ENCODE assay signal across 8 cellular contexts in the genomic region with DNA sequence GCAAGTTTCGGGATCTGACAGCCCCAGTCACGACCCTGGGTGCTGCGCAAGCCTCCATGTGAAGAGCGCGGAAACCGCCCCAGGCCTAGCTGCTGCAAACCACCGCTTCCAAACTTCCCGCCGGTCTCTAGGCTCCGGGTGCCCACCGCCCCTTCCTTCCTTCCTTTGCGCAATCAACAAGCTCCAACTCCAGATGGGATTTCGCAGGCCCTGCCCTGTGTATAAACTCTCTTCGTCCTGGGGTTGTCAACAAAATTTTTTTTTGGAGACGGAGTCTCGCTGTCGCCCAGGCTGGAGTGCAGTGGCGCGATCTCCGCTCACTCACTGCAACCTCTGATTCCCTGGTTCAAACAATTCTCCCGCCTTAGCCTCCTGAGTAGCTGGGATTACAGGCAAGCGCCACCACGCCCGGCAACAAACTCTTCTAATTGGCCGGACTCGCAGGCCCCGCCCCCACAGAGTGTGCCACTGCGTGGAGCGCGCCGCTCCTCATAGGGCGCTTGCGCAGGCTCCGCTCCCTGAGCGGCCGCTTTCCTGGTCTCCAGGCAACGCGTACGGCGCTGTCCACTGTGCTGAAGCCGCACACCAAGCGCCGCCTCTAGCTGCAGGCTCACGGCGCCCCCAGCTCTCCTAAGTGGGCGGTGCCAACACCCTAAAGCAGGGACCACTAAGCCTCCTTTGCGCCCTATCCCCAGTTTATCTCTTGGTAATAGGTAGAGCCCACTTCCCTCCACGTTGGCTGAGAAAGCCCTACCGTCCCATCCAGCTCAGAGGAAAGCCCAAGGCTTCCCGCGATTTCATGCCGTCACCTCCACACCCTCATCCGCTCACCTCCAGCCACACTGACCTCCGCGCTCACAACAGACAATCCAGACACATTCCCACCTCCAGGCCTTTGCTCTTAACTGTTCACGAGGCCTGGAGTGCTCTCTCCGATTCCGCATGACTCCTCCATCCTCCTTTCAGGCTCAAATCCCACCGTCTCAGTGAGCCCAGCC. TPM values are rescaled to one million over a fixed set of nuclear protein-coding genes. Genes with fewer than 3 reads are reported as not detected.
DNase-seq lines count a peak whose midpoint lies in the region; ATAC-seq and TF ChIP-seq lines count a peak whose summit lies in the region.

No MANE protein-coding gene starts in this region.

- TF ChIP-seq CTCF in WI38 (IDR thresholded peaks at IDR 0.05; ENCODE audit: low read depth, low read length) (no peak), smooth muscle cell (IDR thresholded peaks at IDR 0.05; ENCODE audit: borderline replicate concordance, insufficient read depth, poor library complexity, severe bottlenecking) (no peak)

- peak overlapping the region; percentile 88 for H3K4me2 ChIP-seq in smooth muscle cell

- in situ Hi-C loops in T47D (cut with HindIII; ENCODE audit: low pct_unique_long_range_greater_than_20kb, low sequenced_read_pairs), result no loop called here

- H3K79me2 ChIP-seq in smooth muscle cell (ENCODE audit: low read depth), result no peaks in the 10 kb centered on the region

- DNase-seq in GDM1 (lab: John Stamatoyannopoulos, UW), result peak; percentile 91
- peak; percentile 97 for DNase-seq in NCI-H2196 (lab: John Stamatoyannopoulos, UW; ENCODE audit: unreplicated experiment)
- DNase-seq in T47D (ENCODE audit: low read depth in 1 of 2, low spot score in 1 of 2), result peak; percentile 89 to 95
- peak; percentile 67 for DNase-seq in smooth muscle cell (lab: John Stamatoyannopoulos, UW; ENCODE audit: unreplicated experiment)

- H3K9ac ChIP-seq in smooth muscle cell (ENCODE audit: low read depth), result no peak overlapping the region

- ATAC-seq in HG02981 (IDR thresholded peaks at IDR 0.05; ENCODE audit: unreplicated experiment), result peak; percentile 77
- no peak for ATAC-seq in GM18870 (IDR thresholded peaks at IDR 0.05; ENCODE audit: unreplicated experiment)

- H3K27me3 ChIP-seq in smooth muscle cell (ENCODE audit: low read depth), result no peaks in the 10 kb centered on the region

- H2AFZ ChIP-seq in smooth muscle cell (ENCODE audit: low read depth), result no peak overlapping the region

- no peak overlapping the region for H3K27ac ChIP-seq in smooth muscle cell (ENCODE audit: low read depth)

- peaks cover 56% of the 10 kb centered on the region for H4K20me1 ChIP-seq in smooth muscle cell (ENCODE audit: low read depth)

- peak overlapping the region; percentile 29; the same call in 1 of the 2 replicates for H3K4me3 ChIP-seq in WI38 (ENCODE audit: low read depth, low read length)
- H3K4me3 ChIP-seq in iPS-18c (ENCODE audit: insufficient read depth, low read depth, low read length), result peak overlapping the region; percentile 41; the same call in 1 of the 2 replicates
- H3K4me3 ChIP-seq in smooth muscle cell, result peak overlapping the region; percentile 43

- peaks cover 5% of the 10 kb centered on the region for H3K4me1 ChIP-seq in smooth muscle cell (ENCODE audit: low read depth)

- peaks cover 13% of the 10 kb centered on the region for H3F3A ChIP-seq in smooth muscle cell (ENCODE audit: low read depth)

- H3K36me3 ChIP-seq in smooth muscle cell (ENCODE audit: low read depth), result no peaks in the 10 kb centered on the region

- H3K9me3 ChIP-seq in iPS-18c (ENCODE audit: control insufficient read depth, insufficient read depth, low read length), result no peaks in the 10 kb centered on the region
- H3K9me3 ChIP-seq in smooth muscle cell (replicated peaks; ENCODE audit: low read depth), result no peaks in the 10 kb centered on the region

- WGBS in smooth muscle cell (ENCODE audit: low lambda C conversion rate), result 16% methylated on average over 57 of the region's 59 CpGs

RNA-seq across cellular contexts. Expression of a gene that starts 5.5 kb away (rescaled TPM):
- total RNA-seq in smooth muscle cell, result 13.3 and 16.0 TPM in 2 replicates
- 42.3 and 49.4 TPM in 2 replicates for polyA plus RNA-seq in smooth muscle cell

RNA-seq across cellular contexts. Expression of a gene that starts 22.2 kb away (rescaled TPM):
- total RNA-seq in smooth muscle cell, result 46.4 and 65.1 TPM in 2 replicates
- 93.2 and 111 TPM in 2 replicates for polyA plus RNA-seq in smooth muscle cell

RNA-seq across cellular contexts. Expression of a gene that starts 41.6 kb away (rescaled TPM):
- total RNA-seq in smooth muscle cell, result 78.0 and 125 TPM in 2 replicates
- 108 and 118 TPM in 2 replicates for polyA plus RNA-seq in smooth muscle cell
